ENCODE assay signal across 8 cellular contexts in the genomic region with DNA sequence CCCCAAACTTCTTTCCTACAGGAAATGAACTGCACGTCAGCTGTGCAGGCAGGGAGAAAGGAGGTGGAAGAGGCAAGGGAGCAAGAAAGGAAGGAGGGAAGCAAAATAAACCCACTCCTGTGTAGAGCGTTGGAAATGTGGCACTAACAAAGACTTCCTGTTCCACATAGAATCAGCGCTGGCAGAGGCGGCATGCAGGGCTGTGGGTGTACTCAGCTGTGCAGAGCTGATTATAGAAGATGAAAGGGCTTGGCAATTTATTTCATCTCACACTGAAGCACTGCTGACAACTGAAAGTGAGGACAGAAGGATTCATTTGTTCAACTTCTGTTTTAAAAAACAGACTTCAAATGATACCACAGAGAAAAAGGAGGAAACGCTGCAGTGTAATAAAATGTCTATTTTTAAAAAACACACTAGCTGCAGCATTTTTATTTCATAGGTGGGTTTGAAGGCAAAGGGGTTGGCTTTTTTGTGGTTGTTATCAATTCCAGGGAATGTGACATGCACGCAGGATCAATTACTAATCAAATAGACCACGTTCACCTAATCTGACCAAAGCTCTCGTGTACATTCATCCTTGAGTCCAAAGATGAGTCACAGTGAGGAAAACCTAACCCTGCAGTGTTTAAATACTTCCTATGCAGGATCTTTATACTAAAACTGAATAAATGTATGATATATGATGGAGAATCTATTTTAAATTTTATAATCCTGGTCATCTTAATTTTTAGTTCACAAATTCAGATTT.
DNase-seq lines count a peak whose midpoint lies in the region; ATAC-seq and TF ChIP-seq lines count a peak whose summit lies in the region.

No MANE protein-coding gene starts in this region.

- H3K27me3 Mint-ChIP-seq in activated naive CD8-positive, alpha-beta T cell treated with anti-CD3 and anti-CD28 coated beads, Interleukin-2, amount 10 ng/mL, durations not matched to agents 7 days and 5 days: no peaks in the 10 kb centered on the region

- no peaks in the 10 kb centered on the region for H3K36me3 Mint-ChIP-seq in activated naive CD8-positive, alpha-beta T cell treated with anti-CD3 and anti-CD28 coated beads, Interleukin-2, amount 10 ng/mL, durations not matched to agents 7 days and 5 days

- POLR2A ChIA-PET in activated naive CD8-positive, alpha-beta T cell treated with anti-CD3 and anti-CD28 coated beads, Interleukin-2, amount 10 ng/mL, durations not matched to agents 7 days and 5 days (lab: Charles Lee): no interaction called here

- DNase-seq in Ammon's horn (ENCODE audit: low spot score) (peak; percentile 94), Kasumi-1 (lab: John Stamatoyannopoulos, UW) (peak; percentile 81 to 82), medulla oblongata (ENCODE audit: extremely low spot score) (peak; percentile 86), GM13977 (ENCODE audit: low spot score) (no peak)
- no peak for DNase-seq in activated naive CD8-positive, alpha-beta T cell treated with anti-CD3 and anti-CD28 coated beads, Interleukin-2, amount 10 ng/mL, durations not matched to agents 7 days and 5 days
- DNase-seq in activated CD8-positive, alpha-beta memory T cell treated with anti-CD3 and anti-CD28 coated beads for 24 hours: no peak

- ATAC-seq in activated naive CD8-positive, alpha-beta T cell treated with anti-CD3 and anti-CD28 coated beads, Interleukin-2, amount 10 ng/mL, durations not matched to agents 7 days and 5 days (ENCODE audit: low read depth): peak; percentile 66
- no peak for ATAC-seq in GM21825 (IDR thresholded peaks at IDR 0.05; ENCODE audit: unreplicated experiment)
- ATAC-seq in HG03095 (IDR thresholded peaks at IDR 0.05; ENCODE audit: unreplicated experiment): no peak

- H3K4me3 Mint-ChIP-seq in activated naive CD8-positive, alpha-beta T cell treated with anti-CD3 and anti-CD28 coated beads, Interleukin-2, amount 10 ng/mL, durations not matched to agents 7 days and 5 days: peak overlapping the region; percentile 41

- no peak for TF ChIP-seq CTCF in GM13977 (IDR thresholded peaks at IDR 0.05; ENCODE audit: extremely low read depth, insufficient read depth, missing control alignments)

- peaks cover 2% of the 10 kb centered on the region for H3K9me3 Mint-ChIP-seq in activated naive CD8-positive, alpha-beta T cell treated with anti-CD3 and anti-CD28 coated beads, Interleukin-2, amount 10 ng/mL, durations not matched to agents 7 days and 5 days

- no peak overlapping the region for H3K27ac Mint-ChIP-seq in activated naive CD8-positive, alpha-beta T cell treated with anti-CD3 and anti-CD28 coated beads, Interleukin-2, amount 10 ng/mL, durations not matched to agents 7 days and 5 days

- H3K4me1 Mint-ChIP-seq in activated naive CD8-positive, alpha-beta T cell treated with anti-CD3 and anti-CD28 coated beads, Interleukin-2, amount 10 ng/mL, durations not matched to agents 7 days and 5 days: peaks cover 4% of the 10 kb centered on the region

- in situ Hi-C loops in GM13977 (cut with MboI; ENCODE audit: low pct_unique_long_range_greater_than_20kb, low sequenced_read_pairs, unreplicated experiment): no loop called here

Comparison
In these comparisons a context has a peak if more than half of its experiments do, and no peak if none do; other contexts are left out.
1. DNase-seq: peak in Ammon's horn (single experiment), Kasumi-1 (2 of 2) and medulla oblongata (single experiment); none in activated naive CD8-positive, alpha-beta T cell treated with anti-CD3 and anti-CD28 coated beads, Interleukin-2, amount 10 ng/mL, durations not matched to agents 7 days and 5 days (single experiment), GM13977 (single experiment) and activated CD8-positive, alpha-beta memory T cell treated with anti-CD3 and anti-CD28 coated beads for 24 hours (single experiment).